In the genomic region with DNA sequence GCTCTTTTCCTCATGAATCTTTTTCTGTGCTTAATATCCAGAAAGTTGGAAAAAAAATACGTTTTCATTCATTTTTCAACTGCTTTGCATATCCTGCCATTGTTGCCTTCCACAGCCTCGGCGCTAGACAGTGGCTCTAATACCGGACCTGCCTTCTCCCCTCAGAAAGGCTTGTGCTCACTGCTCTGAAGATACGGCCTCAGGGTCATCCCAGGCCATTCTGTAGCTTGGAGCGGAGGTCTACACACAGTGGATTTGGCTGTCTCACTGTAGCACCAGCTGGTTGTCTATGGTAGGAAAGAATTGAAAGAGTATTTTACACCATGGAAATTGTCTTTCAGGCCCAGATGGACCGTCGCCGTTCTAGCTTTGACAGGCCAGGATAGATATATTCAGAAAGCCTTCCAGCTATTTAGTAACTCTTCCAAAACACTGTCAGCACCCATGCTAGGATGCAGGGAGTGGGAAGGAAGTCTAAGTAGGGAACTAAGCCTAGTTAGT, we compare ENCODE assay signal across 16 cellular contexts.
DNase-seq lines count a peak whose midpoint lies in the region; ATAC-seq and TF ChIP-seq lines count a peak whose summit lies in the region.
"Had no signal": no experiment of that assay in that cellular context is flagged by ENCODE, and none has a peak within 500 bp of the region (broad histone marks: within the 10 kb centered on the region; RNA-seq: fewer than 3 reads in every experiment).

No MANE protein-coding gene starts in this region.

- no peaks in the 10 kb centered on the region for H3K27me3 Mint-ChIP-seq in brain
- no peaks in the 10 kb centered on the region for H3K27me3 Mint-ChIP-seq in CD8-positive, alpha-beta T cell (ENCODE audit: low read depth)
- H3K27me3 Mint-ChIP-seq in activated CD4-positive, alpha-beta T cell treated with anti-CD3 and anti-CD28 coated beads, Interleukin-2, amount 10 ng/mL, durations not matched to agents 24 days and 14 days: no peaks in the 10 kb centered on the region
- H3K27me3 Mint-ChIP-seq: B cell; CD4-positive, alpha-beta T cell had no signal

- H3K9me3 ChIP-seq in BLaER1: peaks cover 5% of the 10 kb centered on the region; the same call in 1 of the 2 replicates
- no peaks in the 10 kb centered on the region for H3K9me3 ChIP-seq in CD8-positive, alpha-beta T cell (ENCODE audit: low read length)

- POLR2A ChIA-PET in CD8-positive, alpha-beta T cell (lab: Charles Lee): no interaction called here

- no peak for TF ChIP-seq CTCF in brain (conservative IDR thresholded peaks at IDR 0.05)
- TF ChIP-seq CTCF in CD8-positive, alpha-beta T cell (IDR thresholded peaks at IDR 0.05): no peak

- no peaks in the 10 kb centered on the region for H4K20me1 ChIP-seq in BLaER1

- CTCF ChIA-PET in CD8-positive, alpha-beta T cell (lab: Charles Lee): no interaction called here

- H3K4me3 Mint-ChIP-seq in brain: peak overlapping the region in 1 of 5 experiments; percentile 48
- H3K4me3 Mint-ChIP-seq in CD8-positive, alpha-beta T cell: no peak overlapping the region
- no peak overlapping the region for H3K4me3 Mint-ChIP-seq in activated CD4-positive, alpha-beta T cell treated with anti-CD3 and anti-CD28 coated beads, Interleukin-2, amount 10 ng/mL, durations not matched to agents 24 days and 14 days
- H3K4me3 Mint-ChIP-seq: B cell; CD4-positive, alpha-beta T cell had no signal

- no peak overlapping the region for H3K27ac ChIP-seq in BLaER1
- no peak overlapping the region for H3K27ac ChIP-seq in CD8-positive, alpha-beta T cell (ENCODE audit: low read depth, low read length)
- H3K27ac ChIP-seq: C4-2B, HL-60 had no signal

- H3K36me3 ChIP-seq in BLaER1: no peaks in the 10 kb centered on the region
- no peaks in the 10 kb centered on the region for H3K36me3 ChIP-seq in CD8-positive, alpha-beta T cell (ENCODE audit: insufficient read depth, low read length)
- H3K36me3 ChIP-seq: HAP-1 had no signal

- no peak overlapping the region for H3K4me3 ChIP-seq in BLaER1
- no peak overlapping the region for H3K4me3 ChIP-seq in CD8-positive, alpha-beta T cell (ENCODE audit: low read depth, low read length)
- H3K4me3 ChIP-seq: GM12878, HAP-1 had no signal

- ATAC-seq in CD8-positive, alpha-beta T cell: no peak
- ATAC-seq in GM19023 (IDR thresholded peaks at IDR 0.05; ENCODE audit: unreplicated experiment): no peak
- ATAC-seq: GM12878 had no signal

- peak overlapping the region in 4 of 5 experiments; percentile 15 to 95 (median 66) for H3K27ac Mint-ChIP-seq in brain
- no peak overlapping the region for H3K27ac Mint-ChIP-seq in CD8-positive, alpha-beta T cell
- no peak overlapping the region for H3K27ac Mint-ChIP-seq in activated CD4-positive, alpha-beta T cell treated with anti-CD3 and anti-CD28 coated beads, Interleukin-2, amount 10 ng/mL, durations not matched to agents 24 days and 14 days
- H3K27ac Mint-ChIP-seq: B cell; CD4-positive, alpha-beta T cell had no signal

- peaks cover 5% of the 10 kb centered on the region for H3K36me3 Mint-ChIP-seq in brain
- no peaks in the 10 kb centered on the region for H3K36me3 Mint-ChIP-seq in CD8-positive, alpha-beta T cell
- H3K36me3 Mint-ChIP-seq in activated CD4-positive, alpha-beta T cell treated with anti-CD3 and anti-CD28 coated beads, Interleukin-2, amount 10 ng/mL, durations not matched to agents 24 days and 14 days (ENCODE audit: low read depth): no peaks in the 10 kb centered on the region

- peaks cover 8 to 21% (median 16%) of the 10 kb centered on the region in 5 experiments for H3K9me3 Mint-ChIP-seq in brain
- H3K9me3 Mint-ChIP-seq in CD8-positive, alpha-beta T cell: peaks cover 4% of the 10 kb centered on the region
- H3K9me3 Mint-ChIP-seq in activated CD4-positive, alpha-beta T cell treated with anti-CD3 and anti-CD28 coated beads, Interleukin-2, amount 10 ng/mL, durations not matched to agents 24 days and 14 days: no peaks in the 10 kb centered on the region
- H3K9me3 Mint-ChIP-seq: CD4-positive, alpha-beta T cell had no signal

- peaks cover 15% of the 10 kb centered on the region for H3K4me1 Mint-ChIP-seq in brain
- no peaks in the 10 kb centered on the region for H3K4me1 Mint-ChIP-seq in CD8-positive, alpha-beta T cell (ENCODE audit: low read depth)
- no peaks in the 10 kb centered on the region for H3K4me1 Mint-ChIP-seq in activated CD4-positive, alpha-beta T cell treated with anti-CD3 and anti-CD28 coated beads, Interleukin-2, amount 10 ng/mL, durations not matched to agents 24 days and 14 days
- H3K4me1 Mint-ChIP-seq: B cell had no signal

- no peak overlapping the region for H3K9ac ChIP-seq in BLaER1

- intact Hi-C loops in CD8-positive, alpha-beta T cell (cut with DNase I, micrococcal nuclease): no loop called here
- intact Hi-C loops in activated CD4-positive, alpha-beta T cell treated with anti-CD3 and anti-CD28 coated beads, Interleukin-2, amount 10 ng/mL, durations not matched to agents 24 days and 14 days (cut with micrococcal nuclease): no loop called here

- peaks cover 12% of the 10 kb centered on the region for H3K4me1 ChIP-seq in BLaER1
- H3K4me1 ChIP-seq in CD8-positive, alpha-beta T cell (ENCODE audit: insufficient read depth, low read length): no peaks in the 10 kb centered on the region
- H3K4me1 ChIP-seq: HAP-1 had no signal

- no peaks in the 10 kb centered on the region for H3K27me3 ChIP-seq in BLaER1
- H3K27me3 ChIP-seq in CD8-positive, alpha-beta T cell (ENCODE audit: insufficient read depth, low read length): no peaks in the 10 kb centered on the region

- DNase-seq in DMS 273 (lab: John Stamatoyannopoulos, UW; ENCODE audit: unreplicated experiment): peak; percentile 56
- DNase-seq in NCI-H446 (lab: John Stamatoyannopoulos, UW): peak; percentile 25 to 67
- no peak for DNase-seq in CD8-positive, alpha-beta T cell
- no peak for DNase-seq in activated CD4-positive, alpha-beta T cell treated with anti-CD3 and anti-CD28 coated beads, Interleukin-2, amount 10 ng/mL, durations not matched to agents 24 days and 14 days
- DNase-seq in NCI-H2196 treated with DMSO at 0.1 percent for 48 hours (lab: John Stamatoyannopoulos, UW; ENCODE audit: unreplicated experiment): no peak
- DNase-seq: CD4-positive, alpha-beta T cell; DND-41; EL had no signal

- peak overlapping the region; percentile 49; the same call in 1 of the 2 replicates for H3K4me2 ChIP-seq in BLaER1

Comparison
In these comparisons a context has a peak if more than half of its experiments do, and no peak if none do; other contexts are left out.
1. DNase-seq: peak in DMS 273 (single experiment) and NCI-H446 (2 of 2); none in CD8-positive, alpha-beta T cell (0 of 7), activated CD4-positive, alpha-beta T cell treated with anti-CD3 and anti-CD28 coated beads, Interleukin-2, amount 10 ng/mL, durations not matched to agents 24 days and 14 days (single experiment) and NCI-H2196 treated with DMSO at 0.1 percent for 48 hours (single experiment).
2. H3K27ac Mint-ChIP-seq: peak in brain (4 of 5); none in CD8-positive, alpha-beta T cell (single experiment) and activated CD4-positive, alpha-beta T cell treated with anti-CD3 and anti-CD28 coated beads, Interleukin-2, amount 10 ng/mL, durations not matched to agents 24 days and 14 days (single experiment).